Comparison of ENCODE assay signal across 14 cellular contexts in the genomic region with DNA sequence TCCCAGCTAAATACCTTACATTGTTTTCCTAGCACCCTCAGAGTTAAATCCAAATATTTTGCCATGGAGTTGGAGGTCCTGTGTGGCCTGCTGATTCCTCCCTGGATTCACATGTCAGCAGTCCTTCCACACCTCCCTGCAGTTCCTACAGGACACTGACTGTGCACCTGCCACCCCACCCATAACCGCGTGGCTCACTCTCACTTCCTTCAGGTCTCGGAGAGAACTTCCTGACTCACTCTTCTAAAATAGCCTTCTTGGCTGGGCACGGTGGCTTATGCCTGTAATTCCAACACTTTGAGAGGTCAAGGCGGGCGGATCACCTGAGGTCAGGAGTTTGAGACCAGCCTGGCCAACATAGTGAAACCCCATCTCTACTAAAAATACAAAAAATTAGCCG.
"Had no signal": no experiment of that assay in that cellular context is flagged by ENCODE, and none has a peak within 500 bp of the region (broad histone marks: within the 10 kb centered on the region; RNA-seq: fewer than 3 reads in every experiment).

No MANE protein-coding gene starts in this region.

- H3K27me3 ChIP-seq: breast epithelium, heart right ventricle, pancreas, thyroid gland, uterus had no signal

- DNase-seq: activated CD4-positive, alpha-beta T cell treated with anti-CD3 and anti-CD28 coated beads for 48 hours; activated CD8-positive, alpha-beta memory T cell treated with anti-CD3 and anti-CD28 coated beads, Interleukin-2, amount 50 U/mL, for 48 hours; activated CD8-positive, alpha-beta T cell treated with anti-CD3 and anti-CD28 coated beads, Interleukin-2, amount 10 ng/mL, durations not matched to agents 7 days and 5 days; aorta; foreskin keratinocyte; heart right ventricle; islet precursor cell; left ventricle myocardium superior; pancreas; stimulated activated CD4-positive, alpha-beta T cell treated with anti-CD3 and anti-CD28 coated beads, Interleukin-12 subunit alpha, Interleukin-12 subunit beta, amount 100 ng/mL, for 4 hours; stimulated activated CD4-positive, alpha-beta T cell treated with anti-CD3 and anti-CD28 coated beads, Interleukin-2, amount 100 ng/mL, for 48 hours; thyroid gland; uterus had no signal

- FAIRE-seq: pancreas had no signal

- H3K4me3 ChIP-seq: breast epithelium, heart right ventricle, pancreas, thyroid gland, uterus had no signal

- H3K27ac ChIP-seq: breast epithelium, foreskin keratinocyte, heart right ventricle, pancreas, thyroid gland, uterus had no signal

- H3K27ac Mint-ChIP-seq: activated CD8-positive, alpha-beta T cell treated with anti-CD3 and anti-CD28 coated beads, Interleukin-2, amount 10 ng/mL, durations not matched to agents 7 days and 5 days had no signal

- H3K36me3 ChIP-seq: breast epithelium, heart right ventricle, pancreas, thyroid gland, uterus had no signal

- H3K9me3 ChIP-seq: breast epithelium, pancreas, thyroid gland, uterus had no signal

- H3K4me1 ChIP-seq: breast epithelium, foreskin keratinocyte, heart right ventricle, pancreas, uterus had no signal

- ATAC-seq: activated CD8-positive, alpha-beta T cell treated with anti-CD3 and anti-CD28 coated beads, Interleukin-2, amount 10 ng/mL, durations not matched to agents 7 days and 5 days; foreskin keratinocyte; heart right ventricle; left ventricle myocardium superior; pancreas had no signal

- H3K4me3 Mint-ChIP-seq: activated CD8-positive, alpha-beta T cell treated with anti-CD3 and anti-CD28 coated beads, Interleukin-2, amount 10 ng/mL, durations not matched to agents 7 days and 5 days had no signal
